ENCODE assay signal across 11 cellular contexts in genomic region chr11:64659417-64660144, GRCh38.
DNase-seq lines count a peak whose midpoint lies in the region; ATAC-seq, FAIRE-seq and TF ChIP-seq lines count a peak whose summit lies in the region.
"Had no signal": no experiment of that assay in that cellular context is flagged by ENCODE, and none has a peak within 500 bp of the region (broad histone marks: within the 10 kb centered on the region; RNA-seq: fewer than 3 reads in every experiment).

No MANE protein-coding gene starts in this region.

- H3K4ac ChIP-seq in IMR-90 (ENCODE audit: low read depth, low read length) = peak overlapping the region; percentile 91

- H3K9me3 ChIP-seq in IMR-90 (ENCODE audit: control insufficient read depth, insufficient read depth, low read length) = no peaks in the 10 kb centered on the region
- no peaks in the 10 kb centered on the region for H3K9me3 ChIP-seq in HepG2 (ENCODE audit: low read length)

- no peak overlapping the region for H3K4me3 ChIP-seq in AG04449 (ENCODE audit: low read depth, low read length)
- no peak overlapping the region for H3K4me3 ChIP-seq in IMR-90 (ENCODE audit: insufficient read depth, low read depth, low read length)
- no peak overlapping the region for H3K4me3 ChIP-seq in astrocyte of the spinal cord (ENCODE audit: low read depth, low read length)
- H3K4me3 ChIP-seq in HepG2 (replicated peaks in 1 of 3; ENCODE audit: insufficient read depth in 1 of 3, low read depth in 2 of 3, low read length in 3 of 3) = no peak overlapping the region

- dilution Hi-C loops in IMR-90 (cut with HindIII; ENCODE audit: low sequenced_read_pairs, unreplicated experiment) = no loop called here

- H3K56ac ChIP-seq in IMR-90 (ENCODE audit: extremely low read depth, insufficient read depth, low read length) = no peak overlapping the region

- TF ChIP-seq RAD21 in IMR-90 (IDR thresholded peaks at IDR 0.05; ENCODE audit: low read length) (peak; percentile 14; the same call in 1 of the 2 replicates), HepG2 (CRISPR knock-in tag; IDR thresholded peaks at IDR 0.05) (no peak)

- no peaks in the 10 kb centered on the region for H4K20me1 ChIP-seq in IMR-90 (ENCODE audit: insufficient read depth, low read length)
- no peaks in the 10 kb centered on the region for H4K20me1 ChIP-seq in HepG2 (ENCODE audit: insufficient read depth, low read length)

- no peaks in the 10 kb centered on the region for H3K79me1 ChIP-seq in IMR-90 (ENCODE audit: low read depth in 1 of 2, low read length in 2 of 2)

- POLR2A ChIA-PET in AG04449 (lab: Yijun Ruan, JAX) (interaction anchor here (0.7 to 0.8 kb wide), 2 partner anchors 16 to 29 kb away, joined by 3 to 4 read pairs; no protein-coding TSS in a partner anchor), IMR-90 (lab: Charles Lee; ENCODE audit: unreplicated experiment) (no interaction called here), HepG2 (lab: Yijun Ruan, JAX) (no interaction called here)

- peak; percentile 81 for ATAC-seq in IMR-90 (ENCODE audit: low read depth)
- ATAC-seq in HepG2 = no peak
- ATAC-seq in HG02852 (IDR thresholded peaks at IDR 0.05; ENCODE audit: unreplicated experiment) = no peak
- no peak for ATAC-seq in HG03460 (IDR thresholded peaks at IDR 0.05; ENCODE audit: unreplicated experiment)

- H2AFZ ChIP-seq in IMR-90 (replicated peaks; ENCODE audit: low read length, poor library complexity) (peak overlapping the region; percentile 83), HepG2 (ENCODE audit: low read length) (no peak overlapping the region)

- H3K36me3 ChIP-seq in IMR-90 (ENCODE audit: control insufficient read depth, insufficient read depth, low read length) (no peaks in the 10 kb centered on the region), HepG2 (replicated peaks in 1 of 2; ENCODE audit: control insufficient read depth in 1 of 2, insufficient read depth in 2 of 2, low read length in 2 of 2) (no peaks in the 10 kb centered on the region)

- peak overlapping the region; percentile 65; the same call in 1 of the 2 replicates for H3K18ac ChIP-seq in IMR-90 (ENCODE audit: low read depth, low read length)

- TF ChIP-seq POLR2A in IMR-90 (IDR thresholded peaks at IDR 0.05; ENCODE audit: low read depth, low read length) (peak; percentile 46), HepG2 (IDR thresholded peaks at IDR 0.05; ENCODE audit: insufficient read depth in 1 of 2, low read depth in 2 of 2, low read length in 2 of 2) (no peak)

- TF ChIP-seq EP300 in HepG2 (IDR thresholded peaks at IDR 0.05; ENCODE audit: low read depth in 2 of 2, low read length in 2 of 2) = no peak
- no peak for TF ChIP-seq EP300 in HepG2 (CRISPR knock-in tag; IDR thresholded peaks at IDR 0.05; ENCODE audit: borderline replicate concordance)

- H2BK120ac ChIP-seq in IMR-90 (ENCODE audit: low read depth, low read length) = peak overlapping the region; percentile 91

- peak; percentile 78 for DNase-seq in AG04449 (ENCODE audit: low read depth, low spot score)
- DNase-seq in IMR-90 = peak; percentile 93
- peak; percentile 55 for DNase-seq in astrocyte of the spinal cord (ENCODE audit: low read depth, low spot score)
- DNase-seq in HepG2 (ENCODE audit: low spot score) = peak; percentile 39
- DNase-seq in DMS114 treated with DMSO at 0.1 percent for 48 hours (lab: John Stamatoyannopoulos, UW; ENCODE audit: unreplicated experiment) = no peak
- no peak for DNase-seq in activated naive CD4-positive, alpha-beta T cell treated with Interleukin-2 at 50 U/mL for 16 hours
- DNase-seq: central memory CD4-positive, alpha-beta T cell; immature natural killer cell; NCI-H1417 had no signal

- in situ Hi-C loops in IMR-90 (cut with MboI; ENCODE audit: low sequenced_read_pairs) (no loop called here), astrocyte of the spinal cord (cut with HindIII; ENCODE audit: low sequenced_read_pairs) (no loop called here), HepG2 (cut with HindIII; ENCODE audit: extremely low pct_ligation_motif_present, low pct_unique_long_range_greater_than_20kb) (loop anchor here (10.0 kb wide), 1 partner anchor 215 kb away; no protein-coding TSS in a partner anchor)

- peak overlapping the region; percentile 91 for H2BK5ac ChIP-seq in IMR-90 (ENCODE audit: low read depth, low read length, poor library complexity, severe bottlenecking)

- H3K27ac ChIP-seq in IMR-90 (ENCODE audit: insufficient read depth, low read length) = peak overlapping the region; percentile 21; the same call in 1 of the 2 replicates
- H3K27ac ChIP-seq in HepG2 (ENCODE audit: extremely low read length, insufficient read depth, low read length) = no peak overlapping the region

- peak overlapping the region; percentile 79; the same call in 1 of the 2 replicates for H3K23ac ChIP-seq in IMR-90 (ENCODE audit: low read depth, low read length)

- H3K4me1 ChIP-seq in IMR-90 (ENCODE audit: control insufficient read depth, insufficient read depth, low read length) = peaks cover 13% of the 10 kb centered on the region
- peaks cover 14% of the 10 kb centered on the region; the same call in 1 of the 2 replicates for H3K4me1 ChIP-seq in HepG2 (ENCODE audit: insufficient read depth, low read length)

- peak overlapping the region; percentile 80; the same call in 2 of the 3 replicates for H2BK15ac ChIP-seq in IMR-90 (ENCODE audit: low read depth, low read length)

- no peaks in the 10 kb centered on the region for H3K79me2 ChIP-seq in HepG2 (ENCODE audit: insufficient read depth, low read length)

- H4K5ac ChIP-seq in IMR-90 (ENCODE audit: low read depth, low read length) = peak overlapping the region; percentile 40; the same call in 1 of the 2 replicates

- FAIRE-seq in HepG2 (lab: Jason Lieb, UNC) = no peak

- intact Hi-C loops in IMR-90 (cut with micrococcal nuclease) (loop anchor here (10.0 kb wide), 1 partner anchor 455 kb away; the partner anchor contains the start of gene FERMT3), HepG2 (cut with micrococcal nuclease; ENCODE audit: unreplicated experiment) (no loop called here)

- WGBS in IMR-90 (ENCODE audit: extremely low coverage in 2 of 2, insufficient read length in 1 of 2), 2 experiments = 77% methylated on average over 5 of the region's 9 CpGs; no CpG with 5 or more reads in 1 of the 2 experiments
- 42% methylated on average over 7 of the region's 9 CpGs for WGBS in HepG2 (ENCODE audit: low lambda C conversion rate)

- peak overlapping the region; percentile 79 for H3K14ac ChIP-seq in IMR-90 (replicated peaks; ENCODE audit: low read depth, low read length)

- peaks cover 17% of the 10 kb centered on the region for H3K9me1 ChIP-seq in IMR-90 (ENCODE audit: insufficient read depth, low read length)

- peak overlapping the region; percentile 37 to 87; a peak in 3 of 4 replicates for H4K8ac ChIP-seq in IMR-90 (ENCODE audit: low read depth in 2 of 2, low read length in 2 of 2)

- peak overlapping the region; percentile 75 for H2BK20ac ChIP-seq in IMR-90 (ENCODE audit: low read depth, low read length)

- peak overlapping the region; percentile 74 for H4K91ac ChIP-seq in IMR-90 (ENCODE audit: insufficient read depth, low read depth, low read length)

- peak overlapping the region; percentile 91 for H2AK5ac ChIP-seq in IMR-90 (ENCODE audit: low read depth, low read length)

- peaks cover 6% of the 10 kb centered on the region; the same call in 1 of the 2 replicates for H3K27me3 ChIP-seq in IMR-90 (ENCODE audit: control insufficient read depth, insufficient read depth, low read length)
- peaks cover 10 to 41% of the 10 kb centered on the region in 2 experiments; a peak in 4 of 5 replicates for H3K27me3 ChIP-seq in HepG2 (ENCODE audit: control insufficient read depth in 1 of 2, insufficient read depth in 2 of 2, low read length in 2 of 2)

- H3K9ac ChIP-seq in IMR-90 (ENCODE audit: low read depth, low read length) (no peak overlapping the region; the same call in 1 of the 2 replicates), HepG2 (ENCODE audit: insufficient read depth, low read depth, low read length) (no peak overlapping the region)

- BruUV-seq in IMR-90 (replicated peaks; lab: Mats Ljungman, UMichigan) (no TSS peak), HepG2 (replicated peaks; lab: Mats Ljungman, UMichigan) (no TSS peak)

- peak overlapping the region; percentile 39; the same call in 1 of the 2 replicates for H3K4me2 ChIP-seq in IMR-90 (ENCODE audit: low read depth, low read length)
- no peak overlapping the region for H3K4me2 ChIP-seq in HepG2 (ENCODE audit: low read depth, low read length)

- TF ChIP-seq CTCF in AG04449 (IDR thresholded peaks at IDR 0.05; ENCODE audit: insufficient read depth, low read length, missing control alignments) (peak; percentile 15), IMR-90 (conservative IDR thresholded peaks at IDR 0.05; ENCODE audit: low read depth, low read length) (0 out of 2 replicates have a peak, but pooled peaks have one; percentile 13), astrocyte of the spinal cord (IDR thresholded peaks at IDR 0.05; ENCODE audit: low read depth, low read length) (no peak), HepG2 (CRISPR knock-in tag; IDR thresholded peaks at IDR 0.05) (no peak)

- CTCF ChIA-PET in AG04449 (lab: Yijun Ruan, JAX) = interaction anchor here (0.7 to 5.9 kb wide), 14 partner anchors 9 to 210 kb away, joined by 3 to 93 read pairs (median 4); no protein-coding TSS in a partner anchor
- CTCF ChIA-PET in IMR-90 (lab: Yijun Ruan, JAX) = interaction anchor here (0.6 to 2.1 kb wide), 4 partner anchors 9 to 106 kb away, joined by 3 to 9 read pairs (median 8); no protein-coding TSS in a partner anchor
- CTCF ChIA-PET in HepG2 (lab: Yijun Ruan, JAX; ENCODE audit: low intra/inter-chr PET ratio, low total read pairs) = no interaction called here

- peak overlapping the region; percentile 87 for H2AK9ac ChIP-seq in IMR-90 (replicated peaks; ENCODE audit: low read depth, low read length, poor library complexity)

TF ChIP-seq in IMR-90, 13 proteins besides CTCF, POLR2A, EP300 and RAD21 (continues in another document):
- TF ChIP-seq MAZ (IDR thresholded peaks at IDR 0.05; ENCODE audit: borderline replicate concordance, low read depth, low read length) = no peak
- TF ChIP-seq USF2 (IDR thresholded peaks at IDR 0.05; ENCODE audit: low read depth, low read length) = no peak

TF ChIP-seq in HepG2, 621 proteins besides CTCF, POLR2A, EP300 and RAD21:
- TF ChIP-seq ATF2 (CRISPR knock-in tag; IDR thresholded peaks at IDR 0.05) (no peak), FOSL2 (CRISPR knock-in tag; IDR thresholded peaks at IDR 0.05) (peak; percentile 65)
TF ChIP-seq in HepG2: peak in this region for 1.

Comparison
In these comparisons a context has a peak if more than half of its experiments do, and no peak if none do; other contexts are left out.
1. DNase-seq: peak in AG04449 (single experiment), IMR-90 (single experiment), astrocyte of the spinal cord (single experiment) and HepG2 (single experiment); none in DMS114 treated with DMSO at 0.1 percent for 48 hours (single experiment) and activated naive CD4-positive, alpha-beta T cell treated with Interleukin-2 at 50 U/mL for 16 hours (single experiment).
2. CTCF ChIP-seq: peak in AG04449 (single experiment) and IMR-90 (single experiment); none in astrocyte of the spinal cord (single experiment) and HepG2 (single experiment).